ENCODE assay signal across 21 cellular contexts in genomic region chr2:37738266-37738885, GRCh38.
DNase-seq lines count a peak whose midpoint lies in the region; TF ChIP-seq lines count a peak whose summit lies in the region.
"Had no signal": no experiment of that assay in that cellular context is flagged by ENCODE, and none has a peak within 500 bp of the region (broad histone marks: within the 10 kb centered on the region; RNA-seq: fewer than 3 reads in every experiment).

No MANE protein-coding gene starts in this region.

- POLR2A ChIA-PET in PC-9 (lab: Charles Lee; ENCODE audit: unreplicated experiment) = no interaction called here

- H3K27ac ChIP-seq in PC-9 = no peak overlapping the region
- H3K27ac ChIP-seq in rectal smooth muscle tissue (ENCODE audit: low read depth, low read length) = peak overlapping the region; percentile 63
- H3K27ac ChIP-seq: A549 had no signal

- no peak overlapping the region for H3K9ac ChIP-seq in rectal smooth muscle tissue (ENCODE audit: low read length)

- intact Hi-C loops in PC-9 (cut with micrococcal nuclease; ENCODE audit: unreplicated experiment) = no loop called here

- no peaks in the 10 kb centered on the region for H3K36me3 ChIP-seq in PC-9 (ENCODE audit: low read depth)
- no peaks in the 10 kb centered on the region for H3K36me3 ChIP-seq in rectal smooth muscle tissue (ENCODE audit: control insufficient read depth, insufficient read depth, low read length)

- H3K4me1 ChIP-seq in PC-9 (replicated peaks; ENCODE audit: insufficient read depth) = peaks cover 7% of the 10 kb centered on the region; the same call in 1 of the 2 replicates
- H3K4me1 ChIP-seq in rectal smooth muscle tissue (ENCODE audit: control insufficient read depth, insufficient read depth, low read length) = peaks cover 15% of the 10 kb centered on the region
- H3K4me1 ChIP-seq: A549 had no signal

- H3K4me3 ChIP-seq in PC-9 = no peak overlapping the region
- H3K4me3 ChIP-seq in rectal smooth muscle tissue (ENCODE audit: low read length) = no peak overlapping the region
- H3K4me3 ChIP-seq: A549 had no signal

- no peaks in the 10 kb centered on the region for H4K20me1 ChIP-seq in PC-9 (ENCODE audit: insufficient read depth)

- BruUV-seq in PC-9 (replicated peaks; lab: Mats Ljungman, UMichigan) = no TSS peak

- no peaks in the 10 kb centered on the region for H3K9me2 ChIP-seq in PC-9 (ENCODE audit: insufficient read depth)

- TF ChIP-seq CTCF in PC-9 (conservative IDR thresholded peaks at IDR 0.05) = no peak

- H3F3A ChIP-seq in PC-9 (ENCODE audit: insufficient read depth, low read depth) = no peaks in the 10 kb centered on the region

- no peaks in the 10 kb centered on the region for H3K79me2 ChIP-seq in PC-9 (ENCODE audit: low read depth)

- H3K27me3 ChIP-seq in PC-9 (ENCODE audit: insufficient read depth, low read depth) (no peaks in the 10 kb centered on the region), rectal smooth muscle tissue (ENCODE audit: control insufficient read depth, insufficient read depth, low read length) (no peaks in the 10 kb centered on the region)

- CTCF ChIA-PET in PC-9 (lab: Charles Lee) = no interaction called here

- no peaks in the 10 kb centered on the region for H3K9me3 ChIP-seq in PC-9 (ENCODE audit: insufficient read depth, low read depth)
- H3K9me3 ChIP-seq: A549 had no signal

- H3K4me2 ChIP-seq in PC-9 = no peak overlapping the region
- H3K4me2 ChIP-seq: A549 had no signal

- DNase-seq in ELF-1 (ENCODE audit: low read depth, low spot score) (peak; percentile 30), PC-9 (peak; percentile 8 to 51), islet precursor cell (peak; percentile 60), iPS-NIHi7 (ENCODE audit: extremely low spot score) (no peak), NCI-H526 treated with DMSO at 0.1 percent for 48 hours (lab: John Stamatoyannopoulos, UW) (no peak)
- no peak for DNase-seq in activated CD4-positive, alpha-beta T cell treated with anti-CD3 and anti-CD28 coated beads for 4 hours
- no peak for DNase-seq in central memory CD4-positive, alpha-beta T cell
- DNase-seq: CD4-positive, alpha-beta memory T cell; DMS153; GDM1; H9; KG1; NCI-H1092 treated with DMSO at 0.1 percent for 48 hours; NCI-H146; NCI-H2029; NCI-H2171; NCI-H524 treated with DMSO at 0.1 percent for 48 hours; OCI-M1; Right ventricle myocardium superior had no signal

- H2AFZ ChIP-seq in PC-9 = no peak overlapping the region

Comparison
In these comparisons a context has a peak if more than half of its experiments do, and no peak if none do; other contexts are left out.
1. DNase-seq: peak in ELF-1 (single experiment), PC-9 (2 of 2) and islet precursor cell (single experiment); none in iPS-NIHi7 (single experiment), activated CD4-positive, alpha-beta T cell treated with anti-CD3 and anti-CD28 coated beads for 4 hours (0 of 2), central memory CD4-positive, alpha-beta T cell (single experiment) and NCI-H526 treated with DMSO at 0.1 percent for 48 hours (single experiment).